Comparison of ENCODE assay signal across 20 cellular contexts in genomic region chr6:72206606-72207005, GRCh38.
DNase-seq lines count a peak whose midpoint lies in the region; ATAC-seq and TF ChIP-seq lines count a peak whose summit lies in the region.
"Had no signal": no experiment of that assay in that cellular context is flagged by ENCODE, and none has a peak within 500 bp of the region (broad histone marks: within the 10 kb centered on the region; RNA-seq: fewer than 3 reads in every experiment).

No MANE protein-coding gene starts in this region.

- no peak overlapping the region for H2BK20ac ChIP-seq in H9 (ENCODE audit: low read depth, low read length, poor library complexity, severe bottlenecking)

- H3K9me3 ChIP-seq in H9 (ENCODE audit: control insufficient read depth, low read depth, low read length) (no peaks in the 10 kb centered on the region), transverse colon (no peaks in the 10 kb centered on the region)
- H3K9me3 ChIP-seq: A549, HAP-1 had no signal

- no peaks in the 10 kb centered on the region for H3K9me3 Mint-ChIP-seq in H9
- no peaks in the 10 kb centered on the region for H3K9me3 Mint-ChIP-seq in WTC11
- H3K9me3 Mint-ChIP-seq in osteocyte (ENCODE audit: unreplicated experiment) = peaks cover 4% of the 10 kb centered on the region
- H3K9me3 Mint-ChIP-seq: CD8-positive, alpha-beta T cell; HFFc6 had no signal

- H3K27me3 Mint-ChIP-seq in H9 (ENCODE audit: low read depth) (no peaks in the 10 kb centered on the region), WTC11 (ENCODE audit: low read depth) (no peaks in the 10 kb centered on the region), osteocyte (ENCODE audit: unreplicated experiment) (no peaks in the 10 kb centered on the region)

- H3K4me1 ChIP-seq in H9 (ENCODE audit: insufficient read depth, low read length) (no peaks in the 10 kb centered on the region), mesendoderm (ENCODE audit: control insufficient read depth, low read depth, low read length) (no peaks in the 10 kb centered on the region), transverse colon (no peaks in the 10 kb centered on the region)
- H3K4me1 ChIP-seq: A549, HAP-1 had no signal

- peak; percentile 100 for ATAC-seq in WTC11
- ATAC-seq: A549; CD8-positive, alpha-beta T cell; K562 had no signal

- H3K27ac ChIP-seq in H9 (ENCODE audit: insufficient read length, low read depth, low read length) (no peak overlapping the region), mesendoderm (ENCODE audit: low read depth, low read length) (no peak overlapping the region), RWPE1 (no peak overlapping the region), transverse colon (no peak overlapping the region)
- H3K27ac ChIP-seq: A549, HL-60 had no signal

- TF ChIP-seq POLR2A in transverse colon (IDR thresholded peaks at IDR 0.05) = no peak

- H3K56ac ChIP-seq in H9 (ENCODE audit: insufficient read length, low read depth, low read length) (no peak overlapping the region), mesendoderm (ENCODE audit: low read length) (no peak overlapping the region)

- H4K8ac ChIP-seq in H9 (replicated peaks; ENCODE audit: insufficient read length, low read depth, low read length) = no peak overlapping the region
- H4K8ac ChIP-seq in mesendoderm (ENCODE audit: low read depth, low read length) = no peak overlapping the region

- H3K4me2 ChIP-seq in H9 (ENCODE audit: insufficient read depth, insufficient read length, low read length) (no peak overlapping the region), mesendoderm (ENCODE audit: low read length) (no peak overlapping the region)
- H3K4me2 ChIP-seq: A549 had no signal

- no peak overlapping the region for H3K14ac ChIP-seq in H9 (ENCODE audit: insufficient read depth, low read length)

- H3K27me3 ChIP-seq in H9 (ENCODE audit: insufficient read depth, low read length) = no peaks in the 10 kb centered on the region
- no peaks in the 10 kb centered on the region for H3K27me3 ChIP-seq in mesendoderm (ENCODE audit: insufficient read depth, low read length, poor library complexity)
- no peaks in the 10 kb centered on the region for H3K27me3 ChIP-seq in transverse colon

- H3K4me3 Mint-ChIP-seq in H9 (no peak overlapping the region), WTC11 (no peak overlapping the region), osteocyte (ENCODE audit: unreplicated experiment) (no peak overlapping the region)
- H3K4me3 Mint-ChIP-seq: CD14-positive monocyte; CD8-positive, alpha-beta T cell; HFFc6 had no signal

- H2AFZ ChIP-seq in H9 (ENCODE audit: low read length) = no peak overlapping the region

- H3K9ac ChIP-seq in H9 (ENCODE audit: extremely low read depth, insufficient read length, low read length) (no peak overlapping the region), mesendoderm (ENCODE audit: low read length) (no peak overlapping the region)

- DNase-seq in H9 (peak; percentile 43), WTC11 (ENCODE audit: low spot score) (peak; percentile 11), iPS DF 19.7 (ENCODE audit: low read depth, low spot score) (peak; percentile 7), mesendoderm (peak; percentile 28), osteocyte (ENCODE audit: extremely low spot score, unreplicated experiment) (no peak), KG1 (lab: John Stamatoyannopoulos, UW) (no peak), RWPE1 (ENCODE audit: low spot score) (no peak), transverse colon (no peak)
- DNase-seq: CD8-positive, alpha-beta T cell; COR-L47; DMS153; DMS79 treated with DMSO at 0.1 percent for 48 hours; EL; GDM1; HFFc6 had no signal

- no peaks in the 10 kb centered on the region for H4K20me1 ChIP-seq in H9 (ENCODE audit: control insufficient read depth, insufficient read depth, insufficient read length)

- no peaks in the 10 kb centered on the region for H3K79me1 ChIP-seq in H9 (ENCODE audit: insufficient read depth, low read depth, low read length, poor library complexity, severe bottlenecking)
- no peaks in the 10 kb centered on the region for H3K79me1 ChIP-seq in mesendoderm (ENCODE audit: low read length)

- H3K79me2 ChIP-seq in H9 (ENCODE audit: insufficient read depth, low read length) (no peaks in the 10 kb centered on the region), mesendoderm (ENCODE audit: control insufficient read depth, insufficient read depth, low read length) (no peaks in the 10 kb centered on the region)

- TF ChIP-seq EP300 in transverse colon (IDR thresholded peaks at IDR 0.05; ENCODE audit: low read depth) = no peak

- no peak overlapping the region for H3K23ac ChIP-seq in H9 (ENCODE audit: insufficient read length, low read depth, low read length)
- H3K23ac ChIP-seq in mesendoderm (ENCODE audit: low read length) = no peak overlapping the region

- H3K18ac ChIP-seq in H9 (ENCODE audit: insufficient read length, low read depth, low read length) (no peak overlapping the region), mesendoderm (ENCODE audit: low read length) (no peak overlapping the region)

- CTCF ChIA-PET in WTC11 (lab: Charles Lee) = interaction anchor here (0.6 to 1.5 kb wide), 5 partner anchors 12 to 180 kb away, joined by 3 to 6 read pairs (median 3); no protein-coding TSS in a partner anchor
- CTCF ChIA-PET in RWPE1 (lab: Yijun Ruan, JAX) = no interaction called here

- H3K36me3 Mint-ChIP-seq in H9 (ENCODE audit: insufficient read depth in 1 of 3, low read depth in 3 of 3) (no peaks in the 10 kb centered on the region), WTC11 (no peaks in the 10 kb centered on the region), osteocyte (ENCODE audit: unreplicated experiment) (no peaks in the 10 kb centered on the region)
- H3K36me3 Mint-ChIP-seq: CD14-positive monocyte; CD8-positive, alpha-beta T cell had no signal

- intact Hi-C loops in transverse colon (cut with DNase I; ENCODE audit: low total_unique reads) = no loop called here

- H3K4ac ChIP-seq in H9 (ENCODE audit: low read depth, low read length) (no peak overlapping the region), mesendoderm (ENCODE audit: low read depth, low read length) (no peak overlapping the region)

- no peaks in the 10 kb centered on the region for H3K23me2 ChIP-seq in H9 (ENCODE audit: insufficient read length, low read depth, low read length, poor library complexity, severe bottlenecking)

- POLR2A ChIA-PET in WTC11 (lab: Charles Lee) (no interaction called here), RWPE1 (lab: Yijun Ruan, JAX; ENCODE audit: low non-redundant PET) (no interaction called here)

- TF ChIP-seq CTCF in H9 (conservative IDR thresholded peaks at IDR 0.05) (peak; percentile 41; the same call in 2 of the 3 replicates), WTC11 (IDR thresholded peaks at IDR 0.05) (no peak), osteocyte (IDR thresholded peaks at IDR 0.05) (no peak), RWPE1 (conservative IDR thresholded peaks at IDR 0.05; ENCODE audit: low read depth) (no peak), transverse colon (IDR thresholded peaks at IDR 0.05) (no peak)

- in situ Hi-C loops in transverse colon (cut with MboI; ENCODE audit: low pct_ligation_motif_present in 1 of 4, low pct_unique_long_range_greater_than_20kb in 1 of 4, low sequenced_read_pairs in 3 of 4) = no loop called here

- no peak overlapping the region for H4K91ac ChIP-seq in H9 (ENCODE audit: insufficient read length, low read depth, low read length)

- no peak overlapping the region for H2BK15ac ChIP-seq in H9 (ENCODE audit: low read depth, low read length)
- no peak overlapping the region for H2BK15ac ChIP-seq in mesendoderm (replicated peaks; ENCODE audit: low read depth)

- no CpG with 5 or more reads among the region's 3 CpGs for WGBS in H9 (ENCODE audit: extremely low coverage, insufficient read length, low lambda C conversion rate)
- WGBS in mesendoderm (ENCODE audit: extremely low coverage, insufficient coverage, low lambda C conversion rate) = no CpG with 5 or more reads among the region's 3 CpGs
- WGBS in transverse colon (ENCODE audit: low coverage in 1 of 2), 2 donors = 49 to 67% methylated on average over 2 to 3 of the region's 3 CpGs

- H3T11ph ChIP-seq in H9 (ENCODE audit: low read length) = no peak overlapping the region

- no peak overlapping the region for H2BK12ac ChIP-seq in H9 (ENCODE audit: insufficient read length, low read depth, low read length)

- H2AK5ac ChIP-seq in H9 (ENCODE audit: insufficient read length, low read length) (no peak overlapping the region), mesendoderm (ENCODE audit: low read length) (no peak overlapping the region)

- H3K4me3 ChIP-seq in mesendoderm (ENCODE audit: low read length) (no peak overlapping the region), transverse colon (no peak overlapping the region)
- H3K4me3 ChIP-seq: A549, HAP-1, K562 had no signal

- H4K5ac ChIP-seq in H9 (ENCODE audit: insufficient read length, low read depth, low read length) (no peak overlapping the region), mesendoderm (ENCODE audit: low read length) (no peak overlapping the region)

- H2BK5ac ChIP-seq in H9 (ENCODE audit: insufficient read length, low read length) = no peak overlapping the region
- H2BK5ac ChIP-seq in mesendoderm (ENCODE audit: low read length) = no peak overlapping the region

- H3K36me3 ChIP-seq in mesendoderm (ENCODE audit: control insufficient read depth, insufficient read depth, low read length) (no peaks in the 10 kb centered on the region), transverse colon (no peaks in the 10 kb centered on the region)
- H3K36me3 ChIP-seq: HAP-1 had no signal

- H3K4me1 Mint-ChIP-seq in H9 (peaks cover 9 to 13% of the 10 kb centered on the region in 2 experiments), WTC11 (peaks cover 18% of the 10 kb centered on the region), osteocyte (ENCODE audit: unreplicated experiment) (no peaks in the 10 kb centered on the region)
- H3K4me1 Mint-ChIP-seq: CD14-positive monocyte had no signal

- H3K27ac Mint-ChIP-seq in H9 = no peak overlapping the region
- H3K27ac Mint-ChIP-seq in WTC11 = no peak overlapping the region
- no peak overlapping the region for H3K27ac Mint-ChIP-seq in osteocyte (ENCODE audit: unreplicated experiment)
- H3K27ac Mint-ChIP-seq: CD14-positive monocyte; CD8-positive, alpha-beta T cell; HFFc6 had no signal

- no peak overlapping the region for H2BK120ac ChIP-seq in H9 (ENCODE audit: low read depth, low read length, poor library complexity, severe bottlenecking)
- no peak overlapping the region for H2BK120ac ChIP-seq in mesendoderm (ENCODE audit: low read depth, low read length)

TF ChIP-seq in WTC11, 78 proteins besides CTCF, POLR2A, EP300 and RAD21 (continues in another document):
- no peak for TF ChIP-seq E2F5 (CRISPR knock-in tag; IDR thresholded peaks at IDR 0.05)

Comparison
In these comparisons a context has a peak if more than half of its experiments do, and no peak if none do; other contexts are left out.
1. DNase-seq: peak in H9 (single experiment), WTC11 (single experiment), iPS DF 19.7 (single experiment) and mesendoderm (single experiment); none in osteocyte (single experiment), KG1 (single experiment), RWPE1 (single experiment) and transverse colon (single experiment).